Comparison of ENCODE assay signal across 34 cellular contexts in the genomic region with DNA sequence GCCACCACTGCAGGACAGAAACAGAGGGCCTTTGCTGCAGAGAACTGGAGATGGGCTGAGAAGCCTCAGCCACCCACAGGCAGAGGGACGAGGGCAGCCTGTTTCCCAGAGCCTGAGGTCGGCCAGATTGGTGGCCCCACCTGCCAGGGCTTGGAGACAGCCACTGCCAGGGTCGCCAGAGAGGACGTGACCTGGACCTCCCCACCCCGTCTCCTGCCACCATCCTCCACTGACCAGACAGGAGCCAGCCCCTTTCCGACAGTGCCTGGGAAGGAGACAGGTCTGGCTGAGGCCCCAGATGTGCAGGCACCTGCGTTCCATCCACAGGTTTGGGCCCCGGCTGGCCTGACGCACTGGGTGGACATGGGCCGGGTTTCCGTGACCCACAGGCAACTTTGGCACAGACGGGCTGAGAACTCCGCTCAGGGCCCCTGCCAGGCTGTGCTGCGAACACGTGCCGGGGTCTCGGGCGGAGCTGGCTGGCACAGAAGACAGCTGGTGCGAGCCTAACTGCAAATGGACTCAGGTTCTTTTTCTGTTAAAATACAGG. TPM values are rescaled to one million over a fixed set of nuclear protein-coding genes. Genes with fewer than 3 reads are reported as not detected.
"Had no signal": no experiment of that assay in that cellular context is flagged by ENCODE, and none has a peak within 500 bp of the region (broad histone marks: within the 10 kb centered on the region; RNA-seq: fewer than 3 reads in every experiment).

No MANE protein-coding gene starts in this region.

- H3K9me3 ChIP-seq: MG63, SJSA1, SK-N-SH had no signal

- H2AFZ ChIP-seq: PC-9 had no signal

- H3K9me3 Mint-ChIP-seq: activated CD4-positive, alpha-beta T cell treated with anti-CD3 and anti-CD28 coated beads, Interleukin-2, amount 10 ng/mL, durations not matched to agents 24 days and 14 days; activated CD8-positive, alpha-beta T cell treated with anti-CD3 and anti-CD28 coated beads for 36 hours; activated naive CD8-positive, alpha-beta T cell treated with anti-CD3 and anti-CD28 coated beads for 36 hours; activated T-cell treated with anti-CD3 and anti-CD28 coated beads, Interleukin-2, amount 50 U/mL, for 72 hours; activated T-helper 17 cell treated with anti-CD3 and anti-CD28 coated beads, Interleukin-2, amount 50 U/mL, for 72 hours; central memory CD8-positive, alpha-beta T cell; T-helper 1 cell treated with Interleukin-12 subunit alpha and Interleukin-12 subunit beta and Interleukin-4 antibody, amounts not matched to agents 30 μg/mL and 1 μg/mL, for 36 hours had no signal

- DNase-seq: activated CD4-positive, alpha-beta T cell treated with anti-CD3 and anti-CD28 coated beads for 1 hour; activated CD4-positive, alpha-beta T cell treated with anti-CD3 and anti-CD28 coated beads, Interleukin-2, amount 10 ng/mL, durations not matched to agents 24 days and 14 days; activated CD4-positive, alpha-beta T cell treated with anti-CD3 and anti-CD28 coated beads, Interleukin-2, amount 50 U/mL, for 4 hours; activated CD4-positive, CD25-positive, alpha-beta regulatory T cell; activated CD8-positive, alpha-beta T cell treated with anti-CD3 and anti-CD28 coated beads for 36 hours; activated effector memory CD4-positive, alpha-beta T cell treated with anti-CD3 and anti-CD28 coated beads, Interleukin-2, amount 50 U/mL, for 16 hours; activated naive CD4-positive, alpha-beta T cell; activated naive CD4-positive, alpha-beta T cell treated with anti-CD3 and anti-CD28 coated beads, Interleukin-2, amount 50 U/mL, for 16 hours; activated naive CD8-positive, alpha-beta T cell treated with anti-CD3 and anti-CD28 coated beads for 36 hours; activated T-cell treated with anti-CD3 and anti-CD28 coated beads, Interleukin-2, amount 50 U/mL, for 1 hour; activated T-cell treated with anti-CD3 and anti-CD28 coated beads, Interleukin-2, amount 50 U/mL, for 72 hours; amniotic stem cell; aorta; brain microvascular endothelial cell; Kasumi-1; KG1; MG63; NCI-H1048; NCI-H1105 treated with DMSO at 0.1 percent for 48 hours; NCI-H1436; NCI-H1694; NCI-H2029; NCI-H345; NCI-H524 treated with DMSO at 0.1 percent for 48 hours; PC-9; SHP77 treated with DMSO at 0.1 percent for 48 hours; SK-N-SH; WERI-Rb-1 had no signal

- H3K4me2 ChIP-seq: PC-9, SK-N-SH had no signal

- H3K4me3 ChIP-seq: MG63, PC-9, SJSA1 had no signal

- H3K4me3 Mint-ChIP-seq: activated CD4-positive, alpha-beta T cell treated with anti-CD3 and anti-CD28 coated beads, Interleukin-2, amount 10 ng/mL, durations not matched to agents 24 days and 14 days; activated CD8-positive, alpha-beta T cell treated with anti-CD3 and anti-CD28 coated beads for 36 hours; activated naive CD8-positive, alpha-beta T cell treated with anti-CD3 and anti-CD28 coated beads for 36 hours; activated T-cell treated with anti-CD3 and anti-CD28 coated beads, Interleukin-2, amount 50 U/mL, for 72 hours; activated T-helper 17 cell treated with anti-CD3 and anti-CD28 coated beads, Interleukin-2, amount 50 U/mL, for 72 hours; central memory CD8-positive, alpha-beta T cell; T-helper 1 cell treated with Interleukin-12 subunit alpha and Interleukin-12 subunit beta and Interleukin-4 antibody, amounts not matched to agents 30 μg/mL and 1 μg/mL, for 36 hours had no signal

- H3K27ac Mint-ChIP-seq: activated CD4-positive, alpha-beta T cell treated with anti-CD3 and anti-CD28 coated beads, Interleukin-2, amount 10 ng/mL, durations not matched to agents 24 days and 14 days; activated T-cell treated with anti-CD3 and anti-CD28 coated beads, Interleukin-2, amount 50 U/mL, for 72 hours; activated T-helper 17 cell treated with anti-CD3 and anti-CD28 coated beads, Interleukin-2, amount 50 U/mL, for 72 hours; T-helper 1 cell treated with Interleukin-12 subunit alpha and Interleukin-12 subunit beta and Interleukin-4 antibody, amounts not matched to agents 30 μg/mL and 1 μg/mL, for 36 hours had no signal

- H3K4me1 ChIP-seq: SJSA1 had no signal

- H3K27me3 ChIP-seq: brain microvascular endothelial cell, MG63, SJSA1 had no signal

- H3K27ac ChIP-seq: brain microvascular endothelial cell, PC-9, SJSA1, WERI-Rb-1 had no signal

- FAIRE-seq: RCC 7860 had no signal

- ATAC-seq: activated CD8-positive, alpha-beta T cell treated with anti-CD3 and anti-CD28 coated beads for 36 hours; activated T-helper 17 cell treated with anti-CD3 and anti-CD28 coated beads, Interleukin-2, amount 50 U/mL, for 72 hours had no signal

- H3K27me3 Mint-ChIP-seq: activated CD8-positive, alpha-beta T cell treated with anti-CD3 and anti-CD28 coated beads for 36 hours; activated naive CD8-positive, alpha-beta T cell treated with anti-CD3 and anti-CD28 coated beads for 36 hours; activated T-helper 17 cell treated with anti-CD3 and anti-CD28 coated beads, Interleukin-2, amount 50 U/mL, for 72 hours; central memory CD8-positive, alpha-beta T cell had no signal

- H3K9ac ChIP-seq: SK-N-SH had no signal

RNA-seq across cellular contexts. Expression of gene CYP2W1, which starts 14.7 kb away (rescaled TPM):
- total RNA-seq: activated CD4-positive, alpha-beta T cell treated with anti-CD3 and anti-CD28 coated beads, Interleukin-2, amount 10 ng/mL, durations not matched to agents 24 days and 14 days; activated CD8-positive, alpha-beta memory T cell treated with anti-CD3 and anti-CD28 coated beads for 36 hours; activated CD8-positive, alpha-beta T cell treated with anti-CD3 and anti-CD28 coated beads for 36 hours; activated naive CD8-positive, alpha-beta T cell treated with anti-CD3 and anti-CD28 coated beads for 36 hours; activated T-cell treated with anti-CD3 and anti-CD28 coated beads, Interleukin-2, amount 50 U/mL, for 72 hours; activated T-helper 17 cell treated with anti-CD3 and anti-CD28 coated beads, Interleukin-2, amount 50 U/mL, for 72 hours; aorta; PC-9; SJSA1 had no signal
- polyA plus RNA-seq: aorta had no signal
